ENCODE assay signal across 8 cellular contexts in genomic region chrX:134460861-134461218, GRCh38. TPM values are rescaled to one million over a fixed set of nuclear protein-coding genes. Genes with fewer than 3 reads are reported as not detected.
DNase-seq lines count a peak whose midpoint lies in the region; ATAC-seq, FAIRE-seq and TF ChIP-seq lines count a peak whose summit lies in the region.

No MANE protein-coding gene starts in this region.

- TSS peak; percentile 55 for BruUV-seq in PC-3 (replicated peaks; lab: Mats Ljungman, UMichigan)

- DNase-seq in AG04450 (ENCODE audit: low read depth, low spot score) (no peak), PC-3 (peak; percentile 16), H1 (ENCODE audit: low read depth in 1 of 2, low spot score in 2 of 2) (no peak), neural progenitor cell (ENCODE audit: low spot score) (no peak), AG08396 (ENCODE audit: low spot score) (no peak)

- no peak overlapping the region for H3K27ac ChIP-seq in AG04450 (ENCODE audit: low read depth, low read length)
- H3K27ac ChIP-seq in PC-3 (ENCODE audit: low read length) = no peak overlapping the region
- peak overlapping the region; percentile 67; the same call in 1 of the 2 replicates for H3K27ac ChIP-seq in H1 (ENCODE audit: low read depth, low read length)
- no peak overlapping the region for H3K27ac ChIP-seq in neural progenitor cell

- no peak for TF ChIP-seq POLR2A in H1 (IDR thresholded peaks at IDR 0.05; ENCODE audit: control extremely low read depth in 1 of 2, low read depth in 2 of 2, low read length in 2 of 2)

- no peaks in the 10 kb centered on the region for H3K9me3 ChIP-seq in AG04450 (ENCODE audit: control insufficient read depth, insufficient read depth, low read length)
- H3K9me3 ChIP-seq in PC-3 (ENCODE audit: low read length) = no peaks in the 10 kb centered on the region
- H3K9me3 ChIP-seq in H1 (ENCODE audit: insufficient read depth in 2 of 2, low read depth in 1 of 2, low read length in 1 of 2) = no peaks in the 10 kb centered on the region
- H3K9me3 ChIP-seq in neural progenitor cell (ENCODE audit: low read depth) = peaks cover 3% of the 10 kb centered on the region

- H3K27ac Mint-ChIP-seq in neural progenitor cell = no peak overlapping the region

- no peak overlapping the region for H2BK12ac ChIP-seq in H1 (ENCODE audit: low read depth, low read length)

- no peak overlapping the region for H4K5ac ChIP-seq in H1 (ENCODE audit: insufficient read length, low read depth, low read length)

- H3K4me3 ChIP-seq in AG04450 (ENCODE audit: low read depth, low read length) (peak overlapping the region; percentile 66), PC-3 (ENCODE audit: low read length) (peak overlapping the region; percentile 75), H1 (ENCODE audit: extremely low read depth in 1 of 4, insufficient read depth in 2 of 4, low read depth in 3 of 4, low read length in 4 of 4) (peak overlapping the region; percentile 54 to 76 (median 56)), neural progenitor cell (peak overlapping the region; percentile 69)

- CTCF ChIA-PET in AG04450 (lab: Charles Lee) = no interaction called here
- CTCF ChIA-PET in PC-3 (lab: Charles Lee) = no interaction called here
- CTCF ChIA-PET in H1 (lab: Charles Lee; ENCODE audit: partially characterized antibody) = no interaction called here

- no peaks in the 10 kb centered on the region for H3K23me2 ChIP-seq in H1 (ENCODE audit: low read depth, low read length)

- no peak overlapping the region for H3K23ac ChIP-seq in H1 (ENCODE audit: insufficient read length)

- H2BK15ac ChIP-seq in H1 (ENCODE audit: low read length) = no peak overlapping the region

- H3K14ac ChIP-seq in H1 (ENCODE audit: insufficient read length) = no peak overlapping the region

- TF ChIP-seq RAD21 in H1 (IDR thresholded peaks at IDR 0.05 in 1 of 2, conservative IDR thresholded peaks at IDR 0.05 in 1 of 2; ENCODE audit: low read depth in 2 of 2, low read length in 2 of 2) = no peak

- peaks cover 2% of the 10 kb centered on the region for H3K27me3 Mint-ChIP-seq in neural progenitor cell (ENCODE audit: insufficient read depth, low read depth)

- H2AK5ac ChIP-seq in H1 (ENCODE audit: low read depth, low read length) = no peak overlapping the region

- H3K9me2 ChIP-seq in PC-3 (replicated peaks; ENCODE audit: low read length) = no peaks in the 10 kb centered on the region

- H3K9ac ChIP-seq in PC-3 (ENCODE audit: low read length) = peak overlapping the region; percentile 93
- H3K9ac ChIP-seq in H1 (replicated peaks in 1 of 4; ENCODE audit: extremely low read depth in 1 of 4, low read depth in 3 of 4, low read length in 3 of 4) = peak overlapping the region; percentile 65 to 87 (median 74); a peak in 6 of 7 replicates
- no peak overlapping the region for H3K9ac ChIP-seq in neural progenitor cell

- H3K9me3 Mint-ChIP-seq in neural progenitor cell = no peaks in the 10 kb centered on the region

- no peak for FAIRE-seq in H1 (lab: Jason Lieb, UNC)

- peak overlapping the region; percentile 95 for H3K4me3 Mint-ChIP-seq in neural progenitor cell

- TF ChIP-seq EP300 in H1 (IDR thresholded peaks at IDR 0.05; ENCODE audit: borderline replicate concordance in 1 of 2, low read depth in 2 of 2, low read length in 2 of 2) = no peak

- POLR2A ChIA-PET in AG04450 (lab: Yijun Ruan, JAX) = no interaction called here
- POLR2A ChIA-PET in PC-3 (lab: Charles Lee; ENCODE audit: unreplicated experiment) = no interaction called here
- POLR2A ChIA-PET in H1 (lab: Charles Lee; ENCODE audit: partially characterized antibody) = interaction anchor here (2.2 kb wide), 1 partner anchor 304 kb away, joined by 6 read pairs; no protein-coding TSS in a partner anchor

- H3K18ac ChIP-seq in H1 (ENCODE audit: extremely low read depth, low read length) = no peak overlapping the region

- no peaks in the 10 kb centered on the region for H3K27me3 ChIP-seq in AG04450 (ENCODE audit: control insufficient read depth, insufficient read depth, low read length)
- H3K27me3 ChIP-seq in PC-3 (ENCODE audit: low read length) = no peaks in the 10 kb centered on the region
- H3K27me3 ChIP-seq in H1 (replicated peaks in 1 of 4; ENCODE audit: control insufficient read depth in 3 of 4, extremely low read depth in 1 of 4, insufficient read depth in 3 of 4, low read length in 3 of 4) = no peaks in the 10 kb centered on the region
- H3K27me3 ChIP-seq in neural progenitor cell = no peaks in the 10 kb centered on the region

- no peaks in the 10 kb centered on the region for H3F3A ChIP-seq in PC-3 (ENCODE audit: low read length, unreplicated experiment)
- H3F3A ChIP-seq in neural progenitor cell (ENCODE audit: low read depth) = no peaks in the 10 kb centered on the region

- H4K20me1 ChIP-seq in PC-3 (ENCODE audit: low read length) (peaks cover 15% of the 10 kb centered on the region), H1 (replicated peaks in 1 of 2; ENCODE audit: control insufficient read depth in 1 of 2, insufficient read depth in 2 of 2, low read length in 2 of 2) (no peaks in the 10 kb centered on the region), neural progenitor cell (ENCODE audit: low read depth) (peaks cover 5% of the 10 kb centered on the region)

- peaks cover 16% of the 10 kb centered on the region for H3K4me1 Mint-ChIP-seq in neural progenitor cell

- no peak overlapping the region for H2BK120ac ChIP-seq in H1 (replicated peaks; ENCODE audit: low read depth, low read length)

- no peak overlapping the region for H4K91ac ChIP-seq in H1 (replicated peaks; ENCODE audit: insufficient read length, low read length)

- H2BK5ac ChIP-seq in H1 (ENCODE audit: low read depth, low read length) = no peak overlapping the region

- H3K79me1 ChIP-seq in H1 (ENCODE audit: low read depth, low read length) = no peaks in the 10 kb centered on the region

- H3K4ac ChIP-seq in H1 (replicated peaks; ENCODE audit: insufficient read length, low read depth, low read length) = no peak overlapping the region

- H3K36me3 ChIP-seq in PC-3 (ENCODE audit: low read depth, low read length) (no peaks in the 10 kb centered on the region), H1 (ENCODE audit: control insufficient read depth in 2 of 4, insufficient read depth in 4 of 4, low read length in 3 of 4) (no peaks in the 10 kb centered on the region), neural progenitor cell (no peaks in the 10 kb centered on the region)

- WGBS in H1 (ENCODE audit: extremely low coverage in 1 of 2, insufficient coverage in 1 of 2, insufficient read length in 1 of 2, insufficient replicate concordance in 2 of 2, low coverage in 1 of 2, low lambda C conversion rate in 2 of 2, missing lambda C conversion rate in 1 of 2), 2 experiments = 7% methylated on average over 9 of the region's 9 CpGs; no CpG with 5 or more reads in 1 of the 2 experiments

- ATAC-seq in GM18909 (IDR thresholded peaks at IDR 0.05; ENCODE audit: poor library complexity, unreplicated experiment) (peak; percentile 9), PC-3 (peak; percentile 14), GM18517 (IDR thresholded peaks at IDR 0.05; ENCODE audit: unreplicated experiment) (no peak), HG03045 (IDR thresholded peaks at IDR 0.05; ENCODE audit: unreplicated experiment) (no peak)

- intact Hi-C loops in PC-3 (cut with micrococcal nuclease) = loop anchor here (5.0 kb wide), 1 partner anchor 39 kb away; no protein-coding TSS in a partner anchor

- H3K79me2 ChIP-seq in PC-3 (ENCODE audit: low read length) (peaks cover 56% of the 10 kb centered on the region), H1 (ENCODE audit: control insufficient read depth in 1 of 2, insufficient read depth in 2 of 2, low read length in 2 of 2) (peaks cover 0 to 46% of the 10 kb centered on the region in 2 experiments; a peak in 2 of 4 replicates), neural progenitor cell (ENCODE audit: low read depth) (peaks cover 56% of the 10 kb centered on the region)

- H3K4me2 ChIP-seq in PC-3 (ENCODE audit: low read length) (peak overlapping the region; percentile 90), H1 (ENCODE audit: insufficient read depth in 1 of 2, low read depth in 2 of 2, low read length in 2 of 2) (peak overlapping the region; percentile 48 to 78), neural progenitor cell (peak overlapping the region; percentile 77)

- no peak overlapping the region for H3K56ac ChIP-seq in H1 (replicated peaks; ENCODE audit: insufficient read length, low read depth, low read length)

- no peak overlapping the region for H2BK20ac ChIP-seq in H1 (ENCODE audit: low read length)

- no peak overlapping the region for H4K8ac ChIP-seq in H1 (ENCODE audit: extremely low read depth, insufficient read depth, low read length)

- H3K4me1 ChIP-seq in PC-3 (ENCODE audit: insufficient read depth, low read length) (peaks cover 13% of the 10 kb centered on the region), H1 (replicated peaks in 1 of 4; ENCODE audit: control insufficient read depth in 3 of 4, insufficient read depth in 4 of 4, low read length in 3 of 4) (0 out of 7 replicates have a peak, but pooled peaks cover 0 to 2% (median 0%) of the 10 kb centered on the region in 4 experiments), neural progenitor cell (no peaks in the 10 kb centered on the region)

- H2AFZ ChIP-seq in PC-3 (ENCODE audit: low read length) (peak overlapping the region; percentile 85), H1 (ENCODE audit: low read length) (no peak overlapping the region), neural progenitor cell (replicated peaks) (peak overlapping the region; percentile 44)

- TF ChIP-seq CTCF in AG04450 (IDR thresholded peaks at IDR 0.05; ENCODE audit: low read depth, low read length) (no peak), PC-3 (conservative IDR thresholded peaks at IDR 0.05; ENCODE audit: low read depth, low read length) (no peak), H1 (IDR thresholded peaks at IDR 0.05; ENCODE audit: control extremely low read depth in 1 of 3, insufficient read depth in 1 of 3, low read depth in 1 of 3, low read length in 3 of 3) (no peak), neural progenitor cell (IDR thresholded peaks at IDR 0.05) (no peak)

- peaks cover 10% of the 10 kb centered on the region for H3K36me3 Mint-ChIP-seq in neural progenitor cell

TF ChIP-seq in H1, 55 proteins besides CTCF, POLR2A, EP300 and RAD21:
- no peak for TF ChIP-seq CTBP2 (IDR thresholded peaks at IDR 0.05; ENCODE audit: borderline replicate concordance, insufficient read depth, insufficient read length, low read length)

RNA-seq across cellular contexts. Expression of gene HPRT1, which starts 0.9 kb away (rescaled TPM):
- polyA plus RNA-seq in AG04450 (2011; rRNA removed) (25.5 and 32.8 TPM in 2 replicates), H1 (2011; rRNA removed) (11.0 and 16.9 TPM in 2 replicates)
- 8.1 and 11.3 TPM in 2 replicates for polyA minus RNA-seq in AG04450 (2011; rRNA and poly(A)+ RNA removed)
- total RNA-seq in PC-3 (2014; rRNA removed) (27.5 and 44.1 TPM in 2 replicates), neural progenitor cell (ENCODE audit: low replicate concordance) (16.3 and 20.9 TPM in 2 replicates)
- total RNA-seq in H1 (2021; fragmentation: NEBNext Ultra II Directional; extraction: Animal tissue kit (Norgen Biotek cat#: 25700)) = 49.5 and 56.0 TPM in 2 replicates
- polyA plus RNA-seq in H1 (2011; cell fraction: cytosol; rRNA removed) = 21.3 TPM
- polyA plus RNA-seq in H1 (2011; cell fraction: nucleus; rRNA removed) = 3.9 TPM
- polyA plus RNA-seq in H1 (2012, experiment 1 of 2) = 34.8 to 52.6 TPM (median 39.7 TPM) in 4 replicates
- polyA plus RNA-seq in H1 (2012, experiment 2 of 2) = 15.2 TPM
- 28.6 TPM for polyA plus RNA-seq in H1 (2013, experiment 1 of 2)
- 27.6 TPM for polyA plus RNA-seq in H1 (2013, experiment 2 of 2)
- 13.7 and 15.2 TPM in 2 replicates for polyA minus RNA-seq in H1 (2011; rRNA and poly(A)+ RNA removed)
- polyA minus RNA-seq in H1 (2011; cell fraction: cytosol; rRNA and poly(A)+ RNA removed) = 20.3 TPM
- 7.1 TPM for polyA minus RNA-seq in H1 (2011; cell fraction: nucleus; rRNA and poly(A)+ RNA removed)

Comparison
In these comparisons a context has a peak if more than half of its experiments do, and no peak if none do; other contexts are left out.
1. ATAC-seq: peak in GM18909 (single experiment) and PC-3 (single experiment); none in GM18517 (single experiment) and HG03045 (single experiment).
2. Peak in every context shown above with its lines, with median percentiles within 50 percentile points of each other: H3K4me3 ChIP-seq and H3K4me2 ChIP-seq.